26 cellular contexts compared by ENCODE assay signal in genomic region chr21:46406001-46406400, GRCh38.
"Had no signal": no experiment of that assay in that cellular context is flagged by ENCODE, and none has a peak within 500 bp of the region (broad histone marks: within the 10 kb centered on the region; RNA-seq: fewer than 3 reads in every experiment).

No MANE protein-coding gene starts in this region.

- H3K4me1 Mint-ChIP-seq: activated CD4-positive, alpha-beta T cell treated with anti-CD3 and anti-CD28 coated beads, Interleukin-2, amount 10 ng/mL, durations not matched to agents 7 days and 5 days; activated naive CD4-positive, alpha-beta T cell treated with anti-CD3 and anti-CD28 coated beads, Interleukin-2, amount 50 U/mL, for 24 hours; brain had no signal

- FAIRE-seq: colon, keratinocyte, urothelium cell line had no signal

- H3K9me3 Mint-ChIP-seq: activated CD4-positive, alpha-beta T cell treated with anti-CD3 and anti-CD28 coated beads, Interleukin-2, amount 10 ng/mL, durations not matched to agents 7 days and 5 days; activated CD8-positive, alpha-beta T cell treated with anti-CD3 and anti-CD28 coated beads for 36 hours; activated naive CD4-positive, alpha-beta T cell treated with anti-CD3 and anti-CD28 coated beads, Interleukin-2, amount 50 U/mL, for 24 hours; brain had no signal

- H3K9me3 ChIP-seq: esophagus squamous epithelium, gastroesophageal sphincter, SK-N-SH, spleen, tibial artery had no signal

- DNase-seq: activated CD4-positive, alpha-beta T cell treated with anti-CD3 and anti-CD28 coated beads, Interleukin-2, amount 10 ng/mL, durations not matched to agents 7 days and 5 days; activated CD4-positive, CD25-positive, alpha-beta regulatory T cell treated with anti-CD3 and anti-CD28 coated beads, Interleukin-2, amount 50 U/mL, for 72 hours; activated CD8-positive, alpha-beta memory T cell treated with anti-CD3 and anti-CD28 coated beads, Interleukin-2, amount 10 ng/mL, durations not matched to agents 7 days and 5 days; activated CD8-positive, alpha-beta T cell treated with anti-CD3 and anti-CD28 coated beads for 36 hours; activated gamma-delta T cell treated with Interleukin-2 at 50 U/mL for 16 hours; activated T-cell treated with anti-CD3 and anti-CD28 coated beads for 4 hours; anterior cingulate cortex; effector memory CD4-positive, alpha-beta T cell; esophagus squamous epithelium; head of caudate nucleus; mammary epithelial cell; occipital lobe; retina; SK-N-SH; spleen; stimulated activated CD4-positive, alpha-beta T cell treated with anti-CD3 and anti-CD28 coated beads, Interleukin-4, amount 100 ng/mL, for 1 hour; stimulated activated naive CD4-positive, alpha-beta T cell treated with Interleukin-2 at 50 U/mL for 16 hours; T-helper 2 cell; tibial artery had no signal

- H3K9ac ChIP-seq: SK-N-SH had no signal

- H3K4me3 Mint-ChIP-seq: activated CD4-positive, alpha-beta T cell treated with anti-CD3 and anti-CD28 coated beads, Interleukin-2, amount 10 ng/mL, durations not matched to agents 7 days and 5 days; activated CD8-positive, alpha-beta memory T cell treated with anti-CD3 and anti-CD28 coated beads, Interleukin-2, amount 10 ng/mL, durations not matched to agents 7 days and 5 days; activated CD8-positive, alpha-beta T cell treated with anti-CD3 and anti-CD28 coated beads for 36 hours; activated naive CD4-positive, alpha-beta T cell treated with anti-CD3 and anti-CD28 coated beads, Interleukin-2, amount 50 U/mL, for 24 hours; brain had no signal

- H3K27ac Mint-ChIP-seq: activated CD4-positive, alpha-beta T cell treated with anti-CD3 and anti-CD28 coated beads, Interleukin-2, amount 10 ng/mL, durations not matched to agents 7 days and 5 days; activated CD8-positive, alpha-beta memory T cell treated with anti-CD3 and anti-CD28 coated beads, Interleukin-2, amount 10 ng/mL, durations not matched to agents 7 days and 5 days; activated CD8-positive, alpha-beta T cell treated with anti-CD3 and anti-CD28 coated beads for 36 hours; activated naive CD4-positive, alpha-beta T cell treated with anti-CD3 and anti-CD28 coated beads, Interleukin-2, amount 50 U/mL, for 24 hours had no signal

- H3K27me3 Mint-ChIP-seq: activated CD4-positive, alpha-beta T cell treated with anti-CD3 and anti-CD28 coated beads, Interleukin-2, amount 10 ng/mL, durations not matched to agents 7 days and 5 days; activated CD8-positive, alpha-beta memory T cell treated with anti-CD3 and anti-CD28 coated beads, Interleukin-2, amount 10 ng/mL, durations not matched to agents 7 days and 5 days; activated CD8-positive, alpha-beta T cell treated with anti-CD3 and anti-CD28 coated beads for 36 hours; activated naive CD4-positive, alpha-beta T cell treated with anti-CD3 and anti-CD28 coated beads, Interleukin-2, amount 50 U/mL, for 24 hours; brain had no signal

- H3K4me1 ChIP-seq: esophagus squamous epithelium, gastroesophageal sphincter, spleen, tibial artery had no signal

- ATAC-seq: activated CD8-positive, alpha-beta memory T cell treated with anti-CD3 and anti-CD28 coated beads, Interleukin-2, amount 10 ng/mL, durations not matched to agents 7 days and 5 days; activated CD8-positive, alpha-beta T cell treated with anti-CD3 and anti-CD28 coated beads for 36 hours; gastroesophageal sphincter; left lobe of liver had no signal

- H3K4me3 ChIP-seq: esophagus squamous epithelium, gastroesophageal sphincter, spleen, tibial artery had no signal

- H3K27ac ChIP-seq: esophagus squamous epithelium, gastroesophageal sphincter, spleen, tibial artery had no signal

- H3K27me3 ChIP-seq: esophagus squamous epithelium, gastroesophageal sphincter, spleen, tibial artery had no signal
